In the genomic region with DNA sequence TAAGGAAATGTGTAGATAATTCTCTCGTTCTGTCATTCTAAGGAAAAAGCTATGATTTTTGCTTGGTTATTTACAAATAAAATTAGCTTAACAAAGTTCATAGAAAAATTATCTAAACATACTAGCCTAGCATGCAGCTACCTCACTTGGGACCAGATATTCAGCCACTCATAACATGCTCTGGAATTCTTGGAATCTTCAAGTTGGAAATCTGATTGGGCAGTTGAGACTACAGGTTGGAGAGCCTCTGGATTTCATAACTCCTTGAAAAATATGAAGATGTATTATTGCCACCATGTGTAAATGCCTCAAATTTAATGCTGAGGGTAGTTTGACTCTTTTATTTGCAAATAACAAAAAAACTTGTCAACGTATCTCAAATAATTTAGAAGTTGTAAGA, we compare ENCODE assay signal across 1 cellular context.
TF ChIP-seq lines count a peak whose summit lies in the region.

No MANE protein-coding gene starts in this region.

TF ChIP-seq in HCT116, 20 proteins besides CTCF, POLR2A, EP300 and RAD21 (continued from another document):
- TF ChIP-seq, protein P1, sequence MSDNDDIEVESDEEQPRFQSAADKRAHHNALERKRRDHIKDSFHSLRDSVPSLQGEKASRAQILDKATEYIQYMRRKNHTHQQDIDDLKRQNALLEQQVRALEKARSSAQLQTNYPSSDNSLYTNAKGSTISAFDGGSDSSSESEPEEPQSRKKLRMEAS (IDR thresholded peaks at IDR 0.05) = no peak
- no peak for TF ChIP-seq JUND (IDR thresholded peaks at IDR 0.05)
- TF ChIP-seq, protein P2, sequence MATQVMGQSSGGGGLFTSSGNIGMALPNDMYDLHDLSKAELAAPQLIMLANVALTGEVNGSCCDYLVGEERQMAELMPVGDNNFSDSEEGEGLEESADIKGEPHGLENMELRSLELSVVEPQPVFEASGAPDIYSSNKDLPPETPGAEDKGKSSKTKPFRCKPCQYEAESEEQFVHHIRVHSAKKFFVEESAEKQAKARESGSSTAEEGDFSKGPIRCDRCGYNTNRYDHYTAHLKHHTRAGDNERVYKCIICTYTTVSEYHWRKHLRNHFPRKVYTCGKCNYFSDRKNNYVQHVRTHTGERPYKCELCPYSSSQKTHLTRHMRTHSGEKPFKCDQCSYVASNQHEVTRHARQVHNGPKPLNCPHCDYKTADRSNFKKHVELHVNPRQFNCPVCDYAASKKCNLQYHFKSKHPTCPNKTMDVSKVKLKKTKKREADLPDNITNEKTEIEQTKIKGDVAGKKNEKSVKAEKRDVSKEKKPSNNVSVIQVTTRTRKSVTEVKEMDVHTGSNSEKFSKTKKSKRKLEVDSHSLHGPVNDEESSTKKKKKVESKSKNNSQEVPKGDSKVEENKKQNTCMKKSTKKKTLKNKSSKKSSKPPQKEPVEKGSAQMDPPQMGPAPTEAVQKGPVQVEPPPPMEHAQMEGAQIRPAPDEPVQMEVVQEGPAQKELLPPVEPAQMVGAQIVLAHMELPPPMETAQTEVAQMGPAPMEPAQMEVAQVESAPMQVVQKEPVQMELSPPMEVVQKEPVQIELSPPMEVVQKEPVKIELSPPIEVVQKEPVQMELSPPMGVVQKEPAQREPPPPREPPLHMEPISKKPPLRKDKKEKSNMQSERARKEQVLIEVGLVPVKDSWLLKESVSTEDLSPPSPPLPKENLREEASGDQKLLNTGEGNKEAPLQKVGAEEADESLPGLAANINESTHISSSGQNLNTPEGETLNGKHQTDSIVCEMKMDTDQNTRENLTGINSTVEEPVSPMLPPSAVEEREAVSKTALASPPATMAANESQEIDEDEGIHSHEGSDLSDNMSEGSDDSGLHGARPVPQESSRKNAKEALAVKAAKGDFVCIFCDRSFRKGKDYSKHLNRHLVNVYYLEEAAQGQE (IDR thresholded peaks at IDR 0.05; ENCODE audit: low read depth) = no peak
- TF ChIP-seq, protein P3, sequence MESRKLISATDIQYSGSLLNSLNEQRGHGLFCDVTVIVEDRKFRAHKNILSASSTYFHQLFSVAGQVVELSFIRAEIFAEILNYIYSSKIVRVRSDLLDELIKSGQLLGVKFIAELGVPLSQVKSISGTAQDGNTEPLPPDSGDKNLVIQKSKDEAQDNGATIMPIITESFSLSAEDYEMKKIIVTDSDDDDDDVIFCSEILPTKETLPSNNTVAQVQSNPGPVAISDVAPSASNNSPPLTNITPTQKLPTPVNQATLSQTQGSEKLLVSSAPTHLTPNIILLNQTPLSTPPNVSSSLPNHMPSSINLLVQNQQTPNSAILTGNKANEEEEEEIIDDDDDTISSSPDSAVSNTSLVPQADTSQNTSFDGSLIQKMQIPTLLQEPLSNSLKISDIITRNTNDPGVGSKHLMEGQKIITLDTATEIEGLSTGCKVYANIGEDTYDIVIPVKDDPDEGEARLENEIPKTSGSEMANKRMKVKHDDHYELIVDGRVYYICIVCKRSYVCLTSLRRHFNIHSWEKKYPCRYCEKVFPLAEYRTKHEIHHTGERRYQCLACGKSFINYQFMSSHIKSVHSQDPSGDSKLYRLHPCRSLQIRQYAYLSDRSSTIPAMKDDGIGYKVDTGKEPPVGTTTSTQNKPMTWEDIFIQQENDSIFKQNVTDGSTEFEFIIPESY (IDR thresholded peaks at IDR 0.05; ENCODE audit: extremely low read depth, insufficient replicate concordance, low read length) = no peak
- no peak for TF ChIP-seq ZNF274 (IDR thresholded peaks at IDR 0.05; ENCODE audit: low read depth, low read length)
- TF ChIP-seq SP1 (IDR thresholded peaks at IDR 0.05; ENCODE audit: low read depth) = no peak
- no peak for TF ChIP-seq FOSL1 (IDR thresholded peaks at IDR 0.05; ENCODE audit: low read depth)
- no peak for TF ChIP-seq CEBPB (IDR thresholded peaks at IDR 0.05; ENCODE audit: low read depth)
- no peak for TF ChIP-seq EZH2 (IDR thresholded peaks at IDR 0.05)
- TF ChIP-seq ELF1 (IDR thresholded peaks at IDR 0.05; ENCODE audit: borderline replicate concordance, low read depth) = no peak
- TF ChIP-seq SIN3A (IDR thresholded peaks at IDR 0.05; ENCODE audit: low read depth) = no peak
